8 cellular contexts compared by ENCODE assay signal in the genomic region with DNA sequence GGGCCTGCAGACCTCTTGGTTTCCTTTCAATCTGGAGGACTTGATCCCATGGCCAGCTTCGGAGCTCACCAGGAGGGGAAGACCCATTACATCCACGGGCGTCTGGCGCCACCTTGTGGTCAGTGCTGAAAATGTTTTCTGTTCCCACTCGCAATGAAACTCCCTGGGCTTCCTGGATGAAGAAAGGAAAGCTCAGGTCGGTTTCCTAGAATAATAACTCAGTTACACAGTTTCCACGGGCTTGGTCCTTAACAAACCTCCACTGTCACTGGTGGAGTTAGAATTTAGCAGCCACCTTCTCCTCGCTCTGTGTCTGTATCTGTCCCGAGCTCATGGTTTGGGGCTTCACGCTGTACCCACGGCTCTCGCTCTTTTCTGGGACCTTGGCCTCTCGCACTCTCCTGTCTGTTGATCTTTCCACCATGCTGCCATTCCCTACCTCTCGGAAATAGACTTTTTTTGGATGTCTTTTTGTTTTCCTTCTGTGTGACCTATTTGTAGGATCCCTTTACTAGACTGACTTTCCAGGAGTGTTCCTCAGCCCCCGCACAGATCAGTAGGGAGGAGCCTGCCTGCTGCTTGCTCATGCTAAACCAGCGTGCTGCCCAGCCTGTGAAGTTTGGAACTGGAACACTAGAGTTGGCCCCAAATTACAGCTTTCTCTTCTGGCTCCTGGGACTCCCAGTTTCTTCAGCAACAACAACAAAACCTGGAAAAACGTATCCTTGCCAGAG. TPM values are rescaled to one million over a fixed set of nuclear protein-coding genes. Genes with fewer than 3 reads are reported as not detected.
DNase-seq lines count a peak whose midpoint lies in the region; ATAC-seq and TF ChIP-seq lines count a peak whose summit lies in the region.

No MANE protein-coding gene starts in this region.

- DNase-seq in DMS53 treated with DMSO at 0.1 percent for 48 hours (lab: John Stamatoyannopoulos, UW; ENCODE audit: unreplicated experiment), result peak; percentile 65
- DNase-seq in H4 (ENCODE audit: low spot score), result peak; percentile 85
- peak; percentile 92 for DNase-seq in M059J (ENCODE audit: low read depth)
- peak; percentile 79 for DNase-seq in RWPE2 (ENCODE audit: low spot score)
- DNase-seq in activated T-helper 9 cell treated with anti-CD3 and anti-CD28 coated beads, Interleukin-2, amount 50 U/mL, for 16 hours (ENCODE audit: low read depth), result peak; percentile 76
- peak; percentile 85 for DNase-seq in fibroblast of the conjunctiva (ENCODE audit: low read depth)

- H3K4me2 ChIP-seq in neural cell (ENCODE audit: low read length), result no peak overlapping the region

- H3K4me3 ChIP-seq in RWPE2 (ENCODE audit: severe bottlenecking), result peak overlapping the region; percentile 5
- no peak overlapping the region for H3K4me3 ChIP-seq in neural cell (ENCODE audit: low read length)

- no peaks in the 10 kb centered on the region for H3K79me2 ChIP-seq in neural cell (replicated peaks; ENCODE audit: insufficient read depth, low read length)

- no peak overlapping the region for H3K27ac Mint-ChIP-seq in stimulated activated naive CD8-positive, alpha-beta T cell treated with anti-CD3 and anti-CD28 coated beads, Interleukin-15, Interleukin-2, amounts not matched to agents 100 ng/mL and 50 ng/mL, for 24 hours

- H3K4me1 ChIP-seq in RWPE2 (ENCODE audit: insufficient read depth, poor library complexity, severe bottlenecking), result peaks cover 16% of the 10 kb centered on the region

- H3K36me3 ChIP-seq in RWPE2 (ENCODE audit: low read depth) (peaks cover 25% of the 10 kb centered on the region), neural cell (ENCODE audit: insufficient read depth, low read length) (no peaks in the 10 kb centered on the region)

- H3K9me2 ChIP-seq in neural cell (ENCODE audit: insufficient read depth, low read length), result no peaks in the 10 kb centered on the region

- H3F3A ChIP-seq in neural cell (ENCODE audit: insufficient read depth, low read length, poor library complexity, severe bottlenecking), result no peaks in the 10 kb centered on the region

- H3K4me3 Mint-ChIP-seq in stimulated activated naive CD8-positive, alpha-beta T cell treated with anti-CD3 and anti-CD28 coated beads, Interleukin-15, Interleukin-2, amounts not matched to agents 100 ng/mL and 50 ng/mL, for 24 hours, result peak overlapping the region; percentile 70

- ATAC-seq in RWPE2 (ENCODE audit: low read depth), result peak; percentile 76

- peak; percentile 92 for TF ChIP-seq CTCF in RWPE2 (IDR thresholded peaks at IDR 0.05; ENCODE audit: poor library complexity, severe bottlenecking)
- TF ChIP-seq CTCF in neural cell (IDR thresholded peaks at IDR 0.05; ENCODE audit: poor library complexity, severe bottlenecking), result peak; percentile 92

- TF ChIP-seq EP300 in neural cell (conservative IDR thresholded peaks at IDR 0.05; ENCODE audit: poor library complexity, severe bottlenecking), result no peak

- H3K9me3 Mint-ChIP-seq in stimulated activated naive CD8-positive, alpha-beta T cell treated with anti-CD3 and anti-CD28 coated beads, Interleukin-15, Interleukin-2, amounts not matched to agents 100 ng/mL and 50 ng/mL, for 24 hours, result no peaks in the 10 kb centered on the region

- peaks cover 4% of the 10 kb centered on the region for H3K4me1 Mint-ChIP-seq in stimulated activated naive CD8-positive, alpha-beta T cell treated with anti-CD3 and anti-CD28 coated beads, Interleukin-15, Interleukin-2, amounts not matched to agents 100 ng/mL and 50 ng/mL, for 24 hours (ENCODE audit: low read depth)

- H3K9ac ChIP-seq in neural cell (ENCODE audit: low read length), result no peak overlapping the region

- H2AFZ ChIP-seq in neural cell (ENCODE audit: low read depth, low read length), result no peak overlapping the region

- H3K36me3 Mint-ChIP-seq in stimulated activated naive CD8-positive, alpha-beta T cell treated with anti-CD3 and anti-CD28 coated beads, Interleukin-15, Interleukin-2, amounts not matched to agents 100 ng/mL and 50 ng/mL, for 24 hours (ENCODE audit: low read depth), result no peaks in the 10 kb centered on the region

- no peaks in the 10 kb centered on the region for H4K20me1 ChIP-seq in neural cell (ENCODE audit: insufficient read depth)

- H3K27me3 ChIP-seq in RWPE2 (ENCODE audit: insufficient read depth, poor library complexity, severe bottlenecking) (no peaks in the 10 kb centered on the region), neural cell (ENCODE audit: insufficient read depth, low read depth, low read length) (no peaks in the 10 kb centered on the region)

- H3K9me3 ChIP-seq in RWPE2 (ENCODE audit: severe bottlenecking) (no peaks in the 10 kb centered on the region), neural cell (ENCODE audit: low read length) (no peaks in the 10 kb centered on the region)

- H3K27me3 Mint-ChIP-seq in stimulated activated naive CD8-positive, alpha-beta T cell treated with anti-CD3 and anti-CD28 coated beads, Interleukin-15, Interleukin-2, amounts not matched to agents 100 ng/mL and 50 ng/mL, for 24 hours, result no peaks in the 10 kb centered on the region

- H3K27ac ChIP-seq in RWPE2 (ENCODE audit: poor library complexity, severe bottlenecking) (no peak overlapping the region), neural cell (ENCODE audit: low read length) (no peak overlapping the region)

- TF ChIP-seq RAD21 in neural cell (conservative IDR thresholded peaks at IDR 0.05), result peak; percentile 97

TF ChIP-seq in neural cell, 6 proteins besides CTCF, POLR2A, EP300 and RAD21:
- peak; percentile 95 for TF ChIP-seq SMC3 (conservative IDR thresholded peaks at IDR 0.05; ENCODE audit: poor library complexity)
- TF ChIP-seq POLR2AphosphoS5 (IDR thresholded peaks at IDR 0.05), result no peak
- no peak for TF ChIP-seq EZH2 (IDR thresholded peaks at IDR 0.05; ENCODE audit: borderline replicate concordance, insufficient read depth, low read length, poor library complexity, severe bottlenecking)
- no peak for TF ChIP-seq TAF1 (IDR thresholded peaks at IDR 0.05; ENCODE audit: low read depth)
- no peak for TF ChIP-seq MXI1 (conservative IDR thresholded peaks at IDR 0.05; ENCODE audit: poor library complexity, severe bottlenecking)
- TF ChIP-seq, protein P1, sequence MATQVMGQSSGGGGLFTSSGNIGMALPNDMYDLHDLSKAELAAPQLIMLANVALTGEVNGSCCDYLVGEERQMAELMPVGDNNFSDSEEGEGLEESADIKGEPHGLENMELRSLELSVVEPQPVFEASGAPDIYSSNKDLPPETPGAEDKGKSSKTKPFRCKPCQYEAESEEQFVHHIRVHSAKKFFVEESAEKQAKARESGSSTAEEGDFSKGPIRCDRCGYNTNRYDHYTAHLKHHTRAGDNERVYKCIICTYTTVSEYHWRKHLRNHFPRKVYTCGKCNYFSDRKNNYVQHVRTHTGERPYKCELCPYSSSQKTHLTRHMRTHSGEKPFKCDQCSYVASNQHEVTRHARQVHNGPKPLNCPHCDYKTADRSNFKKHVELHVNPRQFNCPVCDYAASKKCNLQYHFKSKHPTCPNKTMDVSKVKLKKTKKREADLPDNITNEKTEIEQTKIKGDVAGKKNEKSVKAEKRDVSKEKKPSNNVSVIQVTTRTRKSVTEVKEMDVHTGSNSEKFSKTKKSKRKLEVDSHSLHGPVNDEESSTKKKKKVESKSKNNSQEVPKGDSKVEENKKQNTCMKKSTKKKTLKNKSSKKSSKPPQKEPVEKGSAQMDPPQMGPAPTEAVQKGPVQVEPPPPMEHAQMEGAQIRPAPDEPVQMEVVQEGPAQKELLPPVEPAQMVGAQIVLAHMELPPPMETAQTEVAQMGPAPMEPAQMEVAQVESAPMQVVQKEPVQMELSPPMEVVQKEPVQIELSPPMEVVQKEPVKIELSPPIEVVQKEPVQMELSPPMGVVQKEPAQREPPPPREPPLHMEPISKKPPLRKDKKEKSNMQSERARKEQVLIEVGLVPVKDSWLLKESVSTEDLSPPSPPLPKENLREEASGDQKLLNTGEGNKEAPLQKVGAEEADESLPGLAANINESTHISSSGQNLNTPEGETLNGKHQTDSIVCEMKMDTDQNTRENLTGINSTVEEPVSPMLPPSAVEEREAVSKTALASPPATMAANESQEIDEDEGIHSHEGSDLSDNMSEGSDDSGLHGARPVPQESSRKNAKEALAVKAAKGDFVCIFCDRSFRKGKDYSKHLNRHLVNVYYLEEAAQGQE (IDR thresholded peaks at IDR 0.05; ENCODE audit: borderline replicate concordance), result no peak

RNA-seq across cellular contexts. Expression of gene IL20RB, which starts 56.3 kb away (rescaled TPM):
- total RNA-seq in H4 (2014; rRNA removed; shearing (Covaris generic)), result 61.5 and 69.6 TPM in 2 replicates
- 1.7 and 2.4 TPM in 2 replicates for total RNA-seq in M059J (2014; rRNA removed; shearing (Covaris generic))
- 2.0 and 3.0 TPM in 2 replicates for polyA plus RNA-seq in neural cell
- polyA minus RNA-seq in neural cell, result 0.58 and 1.5 TPM in 2 replicates

Comparison
In these comparisons a context has a peak if more than half of its experiments do, and no peak if none do; other contexts are left out.
1. RNA of gene IL20RB, which starts 56.3 kb away (total RNA-seq): 61.5 to 69.6 TPM in H4; 1.7 to 2.4 TPM in M059J; every median in the first group is over 10 times any median in the second.
2. Peak in every context shown above with its lines, with median percentiles within 50 percentile points of each other: DNase-seq.